ENCODE assay signal across 23 cellular contexts in the genomic region with DNA sequence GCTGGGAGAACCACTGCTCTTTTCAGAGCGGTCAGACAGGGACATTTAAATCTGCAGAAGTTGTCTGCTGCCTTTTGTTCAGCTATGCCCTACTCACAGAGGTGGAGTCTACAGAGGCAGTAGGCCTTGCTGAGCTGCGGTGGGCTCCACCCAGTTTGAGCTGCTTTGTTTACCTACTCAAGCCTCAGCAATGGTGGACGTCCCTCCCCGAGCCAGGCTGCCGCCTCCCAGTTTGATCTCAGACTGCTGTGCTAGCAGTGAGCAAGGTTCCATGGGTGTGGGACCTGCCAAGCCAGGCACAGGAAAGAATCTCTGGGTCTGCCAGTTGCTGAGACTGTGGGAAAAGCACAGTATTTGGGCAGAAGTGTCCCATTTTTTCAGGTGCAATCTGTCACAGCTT. TPM values are rescaled to one million over a fixed set of nuclear protein-coding genes. Genes with fewer than 3 reads are reported as not detected.
"Had no signal": no experiment of that assay in that cellular context is flagged by ENCODE, and none has a peak within 500 bp of the region (broad histone marks: within the 10 kb centered on the region; RNA-seq: fewer than 3 reads in every experiment).

No MANE protein-coding gene starts in this region.

- H3K4me1 ChIP-seq: SJSA1 had no signal

- H3K27ac ChIP-seq: SJSA1, SK-N-MC had no signal

- H3K4me1 Mint-ChIP-seq: IgD-negative memory B cell had no signal

- H3K4me3 ChIP-seq: SJSA1, SK-N-MC had no signal

- H3K4me3 Mint-ChIP-seq: IgD-negative memory B cell had no signal

- H3K27me3 ChIP-seq: SJSA1 had no signal

- DNase-seq: KBM-7, MV-4-11, NCI-H1048, NCI-H1105, NCI-H1417, NCI-H1436 treated with DMSO at 0.1 percent for 48 hours, NCI-H1694, NCI-H187 treated with DMSO at 0.1 percent for 48 hours, NCI-H2081, NCI-H2107, NCI-H2227 treated with DMSO at 0.1 percent for 48 hours, NCI-H524, NCI-H526 treated with DMSO at 0.1 percent for 48 hours, NCI-H748 treated with DMSO at 0.1 percent for 48 hours, Right ventricle myocardium superior, RPMI8226, SIG-M5 had no signal

- H3K36me3 ChIP-seq: SJSA1 had no signal

- H3K27ac Mint-ChIP-seq: IgD-negative memory B cell had no signal

- H3K36me3 Mint-ChIP-seq: IgD-negative memory B cell had no signal

- H3K9me3 ChIP-seq: SJSA1 had no signal

RNA-seq across cellular contexts. Expression of a gene that starts 21.8 kb away (rescaled TPM):
- total RNA-seq: MCF 10A had no signal

RNA-seq across cellular contexts. Expression of a gene that starts 46.3 kb away (rescaled TPM):
- total RNA-seq: LHCN-M2, MCF 10A, NCI-H460, Right ventricle myocardium superior, SJSA1 had no signal
